36 cellular contexts compared by ENCODE assay signal in genomic region chr12:55675671-55676070, GRCh38. TPM values are rescaled to one million over a fixed set of nuclear protein-coding genes. Genes with fewer than 3 reads are reported as not detected.
DNase-seq lines count a peak whose midpoint lies in the region; ATAC-seq, FAIRE-seq and TF ChIP-seq lines count a peak whose summit lies in the region.
"Had no signal": no experiment of that assay in that cellular context is flagged by ENCODE, and none has a peak within 500 bp of the region (broad histone marks: within the 10 kb centered on the region; RNA-seq: fewer than 3 reads in every experiment).

No MANE protein-coding gene starts in this region.

- no peak overlapping the region for H3K4me3 Mint-ChIP-seq in MCF 10A (ENCODE audit: unreplicated experiment)
- no peak overlapping the region for H3K4me3 Mint-ChIP-seq in activated T-cell treated with anti-CD3 and anti-CD28 coated beads, Interleukin-2, amount 50 U/mL, for 24 hours
- H3K4me3 Mint-ChIP-seq: activated CD8-positive, alpha-beta T cell treated with anti-CD3 and anti-CD28 coated beads, Interleukin-2, amount 10 ng/mL, durations not matched to agents 7 days and 5 days; brain; CD4-positive, CD25-positive, alpha-beta regulatory T cell; naive thymus-derived CD4-positive, alpha-beta T cell had no signal

- in situ Hi-C loops in transverse colon (cut with MboI; ENCODE audit: low pct_ligation_motif_present in 1 of 4, low pct_unique_long_range_greater_than_20kb in 1 of 4, low sequenced_read_pairs in 3 of 4) = no loop called here

- no peaks in the 10 kb centered on the region for H3K27me3 ChIP-seq in breast epithelium
- H3K27me3 ChIP-seq in bronchial epithelial cell (ENCODE audit: control insufficient read depth, insufficient read depth, low read length) = no peaks in the 10 kb centered on the region
- no peaks in the 10 kb centered on the region for H3K27me3 ChIP-seq in left lung
- no peaks in the 10 kb centered on the region for H3K27me3 ChIP-seq in transverse colon
- H3K27me3 ChIP-seq: SJCRH30 had no signal

- intact Hi-C loops in MCF 10A (cut with micrococcal nuclease) (no loop called here), breast epithelium (cut with DNase I; ENCODE audit: low total_unique reads) (no loop called here), left lung (cut with DNase I) (no loop called here), transverse colon (cut with DNase I; ENCODE audit: low total_unique reads) (no loop called here)

- POLR2A ChIA-PET in MCF 10A (lab: Yijun Ruan, JAX) = no interaction called here

- no peak for TF ChIP-seq POLR2A in breast epithelium (IDR thresholded peaks at IDR 0.05)
- no peak for TF ChIP-seq POLR2A in transverse colon (IDR thresholded peaks at IDR 0.05)

- H3K9me3 ChIP-seq in breast epithelium = no peaks in the 10 kb centered on the region
- H3K9me3 ChIP-seq in left lung = no peaks in the 10 kb centered on the region
- H3K9me3 ChIP-seq in transverse colon = no peaks in the 10 kb centered on the region
- H3K9me3 ChIP-seq: psoas muscle, SJCRH30, suprapubic skin had no signal

- TF ChIP-seq CTCF in MCF 10A (IDR thresholded peaks at IDR 0.05; ENCODE audit: unreplicated experiment) = no peak
- TF ChIP-seq CTCF in breast epithelium (IDR thresholded peaks at IDR 0.05) = no peak
- TF ChIP-seq CTCF in bronchial epithelial cell (IDR thresholded peaks at IDR 0.05; ENCODE audit: insufficient read depth, low read length, severe bottlenecking) = no peak
- TF ChIP-seq CTCF in left lung (IDR thresholded peaks at IDR 0.05) = no peak
- no peak for TF ChIP-seq CTCF in transverse colon (IDR thresholded peaks at IDR 0.05)

- peaks cover 5% of the 10 kb centered on the region for H3K4me1 Mint-ChIP-seq in MCF 10A (ENCODE audit: insufficient read depth, unreplicated experiment)
- no peaks in the 10 kb centered on the region for H3K4me1 Mint-ChIP-seq in activated T-cell treated with anti-CD3 and anti-CD28 coated beads, Interleukin-2, amount 50 U/mL, for 24 hours (ENCODE audit: low read depth)
- H3K4me1 Mint-ChIP-seq: CD4-positive, CD25-positive, alpha-beta regulatory T cell had no signal

- TF ChIP-seq EP300 in transverse colon (IDR thresholded peaks at IDR 0.05; ENCODE audit: low read depth) = no peak

- H3K27ac ChIP-seq in breast epithelium (no peak overlapping the region), left lung (peak overlapping the region in 1 of 2 donors; percentile 81), transverse colon (peak overlapping the region in 1 of 4 donors; percentile 25)
- H3K27ac ChIP-seq: psoas muscle, SJCRH30, suprapubic skin, WERI-Rb-1 had no signal

- no peaks in the 10 kb centered on the region for H3K4me1 ChIP-seq in breast epithelium
- H3K4me1 ChIP-seq in left lung = peaks cover 0 to 23% of the 10 kb centered on the region in 2 donors
- peaks cover 0 to 37% (median 10%) of the 10 kb centered on the region in 4 donors for H3K4me1 ChIP-seq in transverse colon
- H3K4me1 ChIP-seq: psoas muscle, SJCRH30, suprapubic skin had no signal

- H3K27ac Mint-ChIP-seq in MCF 10A (ENCODE audit: low read depth, unreplicated experiment) = no peak overlapping the region
- no peak overlapping the region for H3K27ac Mint-ChIP-seq in activated T-cell treated with anti-CD3 and anti-CD28 coated beads, Interleukin-2, amount 50 U/mL, for 24 hours
- H3K27ac Mint-ChIP-seq: activated CD8-positive, alpha-beta T cell treated with anti-CD3 and anti-CD28 coated beads, Interleukin-2, amount 10 ng/mL, durations not matched to agents 7 days and 5 days; activated T-helper 2 cell treated with anti-CD3 and anti-CD28 coated beads, Interferon-gamma antibody, Interleukin-2, Interleukin-4, amounts not matched to agents 10 μg/mL and 5 μg/mL and 100 μg/mL, durations not matched to agents 14 hours and 24 hours and 36 hours; brain; naive thymus-derived CD4-positive, alpha-beta T cell had no signal

- no peaks in the 10 kb centered on the region for H3K36me3 Mint-ChIP-seq in MCF 10A (ENCODE audit: insufficient read depth, unreplicated experiment)
- no peaks in the 10 kb centered on the region for H3K36me3 Mint-ChIP-seq in activated T-cell treated with anti-CD3 and anti-CD28 coated beads, Interleukin-2, amount 50 U/mL, for 24 hours (ENCODE audit: low read depth)
- H3K36me3 Mint-ChIP-seq: brain; CD4-positive, CD25-positive, alpha-beta regulatory T cell; naive thymus-derived CD4-positive, alpha-beta T cell had no signal

- CTCF ChIA-PET in MCF 10A (lab: Yijun Ruan, JAX) = interaction anchor here (0.6 to 1.3 kb wide), 2 partner anchors 42 to 45 kb away, joined by 3 to 7 read pairs; partner anchors contain the start of gene RDH5

- DNase-seq in MCF 10A (ENCODE audit: unreplicated experiment) (peak; percentile 21), breast epithelium (ENCODE audit: low spot score in 2 of 2) (no peak), bronchial epithelial cell (ENCODE audit: low read depth) (peak; percentile 27), left lung (no peak), transverse colon (peak; percentile 56), NCI-H187 (lab: John Stamatoyannopoulos, UW) (no peak)
- no peak for DNase-seq in activated T-cell treated with anti-CD3 and anti-CD28 coated beads, Interleukin-2, amount 50 U/mL, for 24 hours
- DNase-seq: 8988T; activated CD4-positive, alpha-beta T cell treated with anti-CD3 and anti-CD28 coated beads for 4 hours; activated CD8-positive, alpha-beta T cell treated with anti-CD3 and anti-CD28 coated beads, Interleukin-2, amount 10 ng/mL, durations not matched to agents 7 days and 5 days; activated naive CD4-positive, alpha-beta T cell treated with anti-CD3 and anti-CD28 coated beads, Interleukin-2, amount 50 U/mL, for 16 hours; amniotic stem cell; Calu3; CD4-positive, CD25-positive, alpha-beta regulatory T cell; DMS79; effector CD4-positive, alpha-beta T cell; midbrain; naive thymus-derived CD4-positive, alpha-beta T cell; NCI-H1417 treated with DMSO at 0.1 percent for 48 hours; NCI-H446; RPMI8226; SJCRH30; stimulated activated naive CD4-positive, alpha-beta T cell treated with Interleukin-2 at 50 U/mL for 16 hours; T-helper 9 cell; WERI-Rb-1 had no signal

- H3K4me3 ChIP-seq in breast epithelium (no peak overlapping the region), bronchial epithelial cell (ENCODE audit: low read depth, low read length) (no peak overlapping the region), left lung (no peak overlapping the region), transverse colon (no peak overlapping the region)
- H3K4me3 ChIP-seq: psoas muscle, SJCRH30, suprapubic skin had no signal

- H3K27me3 Mint-ChIP-seq in MCF 10A (ENCODE audit: insufficient read depth, unreplicated experiment) = no peaks in the 10 kb centered on the region
- peaks cover 14% of the 10 kb centered on the region for H3K27me3 Mint-ChIP-seq in activated T-cell treated with anti-CD3 and anti-CD28 coated beads, Interleukin-2, amount 50 U/mL, for 24 hours

- H3K36me3 ChIP-seq in breast epithelium (no peaks in the 10 kb centered on the region), bronchial epithelial cell (ENCODE audit: control insufficient read depth, insufficient read depth, low read length) (no peaks in the 10 kb centered on the region), left lung (no peaks in the 10 kb centered on the region), transverse colon (no peaks in the 10 kb centered on the region)
- H3K36me3 ChIP-seq: SJCRH30, suprapubic skin, WERI-Rb-1 had no signal

- WGBS in transverse colon (ENCODE audit: low coverage in 1 of 2), 2 donors = 47 to 55% methylated on average over 3 to 8 of the region's 8 CpGs

- peak; percentile 9 for ATAC-seq in left lung
- no peak for ATAC-seq in HG03108 (IDR thresholded peaks at IDR 0.05; ENCODE audit: unreplicated experiment)
- ATAC-seq: activated CD8-positive, alpha-beta T cell treated with anti-CD3 and anti-CD28 coated beads, Interleukin-2, amount 10 ng/mL, durations not matched to agents 7 days and 5 days; naive thymus-derived CD4-positive, alpha-beta T cell; psoas muscle had no signal

- no TSS peak for BruUV-seq in MCF 10A (replicated peaks; lab: Mats Ljungman, UMichigan)

- no peaks in the 10 kb centered on the region for H3K9me3 Mint-ChIP-seq in MCF 10A (ENCODE audit: unreplicated experiment)
- H3K9me3 Mint-ChIP-seq in activated T-cell treated with anti-CD3 and anti-CD28 coated beads, Interleukin-2, amount 50 U/mL, for 24 hours = no peaks in the 10 kb centered on the region
- H3K9me3 Mint-ChIP-seq: activated T-helper 2 cell treated with anti-CD3 and anti-CD28 coated beads, Interferon-gamma antibody, Interleukin-2, Interleukin-4, amounts not matched to agents 10 μg/mL and 5 μg/mL and 100 μg/mL, durations not matched to agents 14 hours and 24 hours and 36 hours; brain; CD4-positive, CD25-positive, alpha-beta regulatory T cell; naive thymus-derived CD4-positive, alpha-beta T cell had no signal

- FAIRE-seq in bronchial epithelial cell (lab: Jason Lieb, UNC) = no peak
- FAIRE-seq: G401.6, islet of Langerhans had no signal

RNA-seq across cellular contexts. Expression of gene ITGA7, which starts 32.0 kb away (rescaled TPM):
- 2.1 and 3.0 TPM in 2 replicates for total RNA-seq in MCF 10A (2022)
- total RNA-seq in breast epithelium = 100 to 1,000 TPM in 1 of 3 donors, 10 to 100 TPM in 2; 20.5 to 190 (median 33.1) TPM
- 0.79 and 1.3 TPM in 2 replicates for total RNA-seq in bronchial epithelial cell
- 10 to 100 TPM; 22.4 to 62.4 TPM for total RNA-seq in left lung
- 100 to 1,000 TPM in 1 of 4 donors, 10 to 100 TPM in 3; 14.4 to 125 (median 23.6) TPM for total RNA-seq in transverse colon

RNA-seq across cellular contexts. Expression of gene OR10P1, which starts 39.0 kb away (rescaled TPM):
- total RNA-seq in MCF 10A (2022) (not detected in 2 replicates), breast epithelium (not detected), bronchial epithelial cell (not detected in 2 replicates), left lung (not detected), transverse colon (not detected)
- total RNA-seq: activated CD8-positive, alpha-beta T cell treated with anti-CD3 and anti-CD28 coated beads, Interleukin-2, amount 10 ng/mL, durations not matched to agents 7 days and 5 days; activated T-helper 2 cell treated with anti-CD3 and anti-CD28 coated beads, Interferon-gamma antibody, Interleukin-2, Interleukin-4, amounts not matched to agents 10 μg/mL and 5 μg/mL and 100 μg/mL, durations not matched to agents 14 hours and 24 hours and 36 hours; Calu3; CD4-positive, CD25-positive, alpha-beta regulatory T cell; epithelial cell of proximal tubule; HT-29; lower leg skin; naive thymus-derived CD4-positive, alpha-beta T cell; psoas muscle; SJCRH30; suprapubic skin; ureter had no signal

RNA-seq across cellular contexts. Expression of gene BLOC1S1, which starts 40.2 kb away (rescaled TPM):
- total RNA-seq in MCF 10A (2022) (75.8 and 84.3 TPM in 2 replicates), breast epithelium (100 to 1,000 TPM; 141 to 238 (median 162) TPM), bronchial epithelial cell (64.5 and 89.1 TPM in 2 replicates), left lung (100 to 1,000 TPM; 114 to 123 TPM), transverse colon (100 to 1,000 TPM; 158 to 494 (median 381) TPM)

RNA-seq across cellular contexts. Expression of gene RDH5, which starts 44.5 kb away (rescaled TPM):
- total RNA-seq in MCF 10A (2022) (2.5 and 3.9 TPM in 2 replicates), breast epithelium (10 to 100 TPM; 18.9 to 90.9 (median 21.6) TPM), bronchial epithelial cell (1.1 and 2.3 TPM in 2 replicates), left lung (1 to 10 TPM; 4.3 to 5.8 TPM), transverse colon (10 to 100 TPM; 16.5 to 74.4 (median 58.3) TPM)

RNA-seq across cellular contexts. Expression of gene CD63, which starts 53.1 kb away (rescaled TPM):
- 552 and 724 TPM in 2 replicates for total RNA-seq in MCF 10A (2022)
- 100 to 1,000 TPM; 540 to 910 (median 777) TPM for total RNA-seq in breast epithelium
- 1,301 and 1,307 TPM in 2 replicates for total RNA-seq in bronchial epithelial cell
- total RNA-seq in left lung = 1,000 to 10,000 TPM; 1,639 to 1,766 TPM
- 100 to 1,000 TPM; 427 to 723 (median 581) TPM for total RNA-seq in transverse colon

Comparison
In these comparisons a context has a peak if more than half of its experiments do, and no peak if none do; other contexts are left out.
1. DNase-seq: peak in MCF 10A (single experiment), bronchial epithelial cell (single experiment) and transverse colon (single experiment); none in breast epithelium (0 of 2), left lung (0 of 2), NCI-H187 (0 of 2) and activated T-cell treated with anti-CD3 and anti-CD28 coated beads, Interleukin-2, amount 50 U/mL, for 24 hours (single experiment).